ENCODE assay signal across 9 cellular contexts in the genomic region with DNA sequence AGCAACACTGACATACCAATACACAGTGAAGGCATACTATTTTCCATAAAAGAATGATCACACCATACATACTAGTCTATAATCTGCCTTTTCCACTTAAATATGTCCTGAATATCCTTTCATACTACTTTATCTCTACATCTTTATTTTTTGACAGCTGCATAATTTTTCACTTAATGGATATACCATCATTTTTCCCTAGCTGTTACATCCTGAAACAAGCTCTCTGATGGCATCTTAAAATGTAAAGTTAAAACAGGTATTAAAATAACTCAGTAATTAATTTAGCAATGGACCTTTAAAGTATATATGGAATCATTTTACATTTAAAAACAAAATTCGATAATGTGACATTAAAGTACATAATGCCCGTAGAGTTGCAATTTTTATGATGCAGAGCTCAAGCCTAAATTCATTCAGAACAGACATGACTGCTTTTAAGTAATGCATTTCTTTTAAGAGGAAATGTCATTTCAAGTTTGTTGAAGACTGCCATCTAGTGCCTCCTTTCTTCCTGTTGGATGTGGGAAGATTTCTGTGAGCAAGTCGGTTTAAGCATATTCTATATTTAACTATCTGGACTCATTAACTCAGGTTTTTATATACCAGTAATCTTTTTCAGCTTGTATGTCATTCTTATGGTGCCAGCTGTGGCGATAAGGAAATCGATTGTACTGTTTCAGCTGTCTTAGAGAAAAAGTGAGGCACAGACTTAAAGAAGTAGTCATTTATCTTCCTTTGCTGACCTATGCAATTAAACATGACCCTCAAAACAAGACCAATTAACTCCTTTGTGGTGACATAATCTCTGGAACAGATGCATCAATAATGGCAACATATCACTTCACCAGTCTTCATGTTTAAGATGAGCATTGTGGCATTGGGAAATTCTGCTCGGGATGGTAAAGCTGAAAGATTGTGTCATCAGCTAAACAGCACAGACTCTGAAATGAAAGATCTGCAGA. TPM values are rescaled to one million over a fixed set of nuclear protein-coding genes. Genes with fewer than 3 reads are reported as not detected.
A peak's percentile ranks its signal among the peaks of the same experiment; 100 is the strongest.
DNase-seq lines count a peak whose midpoint lies in the region; ATAC-seq and TF ChIP-seq lines count a peak whose summit lies in the region.
"Had no signal": no experiment of that assay in that cellular context is flagged by ENCODE, and none has a peak within 500 bp of the region (broad histone marks: within the 10 kb centered on the region; RNA-seq: fewer than 3 reads in every experiment).

No MANE protein-coding gene starts in this region.

- no peaks in the 10 kb centered on the region for H3K27me3 Mint-ChIP-seq in mesothelial cell of epicardium (ENCODE audit: low read depth)
- peaks cover 12% of the 10 kb centered on the region for H3K27me3 Mint-ChIP-seq in activated T-cell treated with anti-CD3 and anti-CD28 coated beads, Interleukin-2, amount 50 U/mL, for 24 hours

- H3K4me3 Mint-ChIP-seq in mesothelial cell of epicardium: no peak overlapping the region
- H3K4me3 Mint-ChIP-seq in activated T-cell treated with anti-CD3 and anti-CD28 coated beads, Interleukin-2, amount 50 U/mL, for 24 hours: no peak overlapping the region

- peak; percentile 75 for ATAC-seq in GM18517 (IDR thresholded peaks at IDR 0.05; ENCODE audit: unreplicated experiment)
- ATAC-seq in HG03354 (IDR thresholded peaks at IDR 0.05; ENCODE audit: poor library complexity, severe bottlenecking, unreplicated experiment): peak; percentile 74

- H3K27ac ChIP-seq in coronary artery (no peak overlapping the region), substantia nigra (ENCODE audit: low read depth, low read length, poor library complexity, severe bottlenecking) (no peak overlapping the region)

- TF ChIP-seq CTCF in coronary artery (IDR thresholded peaks at IDR 0.05) (peak; percentile 17), mesothelial cell of epicardium (IDR thresholded peaks at IDR 0.05; ENCODE audit: unreplicated experiment) (no peak)

- H3K4me1 Mint-ChIP-seq in mesothelial cell of epicardium: peaks cover 30% of the 10 kb centered on the region
- H3K4me1 Mint-ChIP-seq in activated T-cell treated with anti-CD3 and anti-CD28 coated beads, Interleukin-2, amount 50 U/mL, for 24 hours (ENCODE audit: low read depth): no peaks in the 10 kb centered on the region

- peaks cover 3% of the 10 kb centered on the region for H3K36me3 Mint-ChIP-seq in mesothelial cell of epicardium
- no peaks in the 10 kb centered on the region for H3K36me3 Mint-ChIP-seq in activated T-cell treated with anti-CD3 and anti-CD28 coated beads, Interleukin-2, amount 50 U/mL, for 24 hours (ENCODE audit: low read depth)

- H3K27ac Mint-ChIP-seq in mesothelial cell of epicardium: peak overlapping the region; percentile 88
- no peak overlapping the region for H3K27ac Mint-ChIP-seq in activated T-cell treated with anti-CD3 and anti-CD28 coated beads, Interleukin-2, amount 50 U/mL, for 24 hours

- peak; percentile 34 for DNase-seq in AG08395 (ENCODE audit: low spot score)
- peak; percentile 10 for DNase-seq in NCI-H774 (lab: John Stamatoyannopoulos, UW)
- no peak for DNase-seq in coronary artery (ENCODE audit: low spot score)
- no peak for DNase-seq in mesothelial cell of epicardium (ENCODE audit: low spot score in 2 of 2, unreplicated experiment in 2 of 2)
- no peak for DNase-seq in substantia nigra (lab: John Stamatoyannopoulos, UW)
- DNase-seq in activated T-cell treated with anti-CD3 and anti-CD28 coated beads, Interleukin-2, amount 50 U/mL, for 24 hours: no peak

- no peak overlapping the region for H3K4me3 ChIP-seq in coronary artery
- H3K4me3 ChIP-seq: HAP-1 had no signal

- H3K9me3 Mint-ChIP-seq in mesothelial cell of epicardium: peaks cover 3% of the 10 kb centered on the region
- H3K9me3 Mint-ChIP-seq in activated T-cell treated with anti-CD3 and anti-CD28 coated beads, Interleukin-2, amount 50 U/mL, for 24 hours: no peaks in the 10 kb centered on the region

RNA-seq across cellular contexts. Expression of a gene that starts 20.3 kb away (rescaled TPM):
- 79.4 to 89.1 TPM (median 80.7 TPM) in 3 replicates for total RNA-seq in mesothelial cell of epicardium

Comparison
In these comparisons a context has a peak if more than half of its experiments do, and no peak if none do; other contexts are left out.
1. DNase-seq: peak in AG08395 (single experiment) and NCI-H774 (single experiment); none in coronary artery (single experiment), mesothelial cell of epicardium (0 of 2), substantia nigra (0 of 49) and activated T-cell treated with anti-CD3 and anti-CD28 coated beads, Interleukin-2, amount 50 U/mL, for 24 hours (single experiment).